Comparison of ENCODE assay signal across 31 cellular contexts in the genomic region with DNA sequence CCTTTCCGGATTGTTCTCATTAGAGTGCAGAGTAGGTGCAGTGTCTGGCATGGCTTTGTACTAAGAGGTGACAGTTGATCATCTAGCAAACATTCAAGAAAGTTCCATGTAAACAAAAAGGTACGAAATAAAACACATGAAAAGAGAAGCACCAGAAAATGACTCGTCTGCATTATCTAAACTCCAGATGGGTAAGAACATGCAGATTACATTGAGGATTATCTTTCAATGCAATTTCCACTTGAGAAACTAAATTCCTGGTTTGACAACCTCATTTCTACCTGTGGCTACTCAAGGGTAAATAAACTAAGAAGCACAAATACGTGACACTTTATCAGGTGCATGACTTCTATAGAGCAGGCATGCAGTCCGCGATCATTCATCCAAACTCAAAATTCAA. TPM values are rescaled to one million over a fixed set of nuclear protein-coding genes. Genes with fewer than 3 reads are reported as not detected.
"Had no signal": no experiment of that assay in that cellular context is flagged by ENCODE, and none has a peak within 500 bp of the region (broad histone marks: within the 10 kb centered on the region; RNA-seq: fewer than 3 reads in every experiment).

No MANE protein-coding gene starts in this region.

- H3K9ac ChIP-seq: neural progenitor cell, parathyroid adenoma had no signal

- H3K36me3 ChIP-seq: left ventricle myocardium inferior, neural progenitor cell, neutrophil, right atrium auricular region, tibial nerve, uterus had no signal

- FAIRE-seq: islet of Langerhans had no signal

- H3K4me1 ChIP-seq: left ventricle myocardium inferior, neural progenitor cell, parathyroid adenoma, psoas muscle, right atrium auricular region, uterus had no signal

- H3K4me2 ChIP-seq: neural progenitor cell, smooth muscle cell had no signal

- H3K27me3 ChIP-seq: neural progenitor cell, neutrophil, right atrium auricular region, right lobe of liver, tibial nerve, uterus had no signal

- H2AFZ ChIP-seq: neural progenitor cell, parathyroid adenoma had no signal

- ATAC-seq: natural killer cell; psoas muscle; stimulated activated memory B cell treated with anti-CD40 and anti-IgM and Interleukin-4, amounts not matched to agents 10 μg/mL and 1 μg/mL and 100 μg/mL, for 72 hours; stimulated activated naive CD8-positive, alpha-beta T cell treated with anti-CD3 and anti-CD28 coated beads, Interleukin-15, amount 100 ng/mL, for 72 hours had no signal

- DNase-seq: hypothalamus; immature natural killer cell; left ventricle myocardium inferior; mesendoderm; naive B cell; natural killer cell; nephron progenitor cell; occipital lobe; psoas muscle; stimulated activated CD4-positive, alpha-beta T cell treated with anti-CD3 and anti-CD28 coated beads, Interleukin-1b, Interleukin-23, amount 100 ng/mL, for 48 hours; stimulated activated CD4-positive, alpha-beta T cell treated with anti-CD3 and anti-CD28 coated beads, Interleukin-2, amount 100 ng/mL, for 48 hours; stimulated activated CD4-positive, alpha-beta T cell treated with anti-CD3 and anti-CD28 coated beads, Interleukin-4, amount 100 ng/mL, for 4 hours; stimulated activated CD8-positive, alpha-beta memory T cell treated with anti-CD3 and anti-CD28 coated beads, Interleukin-4, amount 100 ng/mL, for 48 hours; stimulated activated naive CD4-positive, alpha-beta T cell treated with Interleukin-2 at 50 U/mL for 16 hours; stimulated activated naive CD8-positive, alpha-beta T cell treated with anti-CD3 and anti-CD28 coated beads, Interleukin-15, amount 100 ng/mL, for 72 hours; substantia nigra; uterus had no signal

- H3K4me3 ChIP-seq: left ventricle myocardium inferior, lung, neural progenitor cell, psoas muscle, right atrium auricular region, right lobe of liver, smooth muscle cell, tibial nerve, uterus had no signal

- H3K79me2 ChIP-seq: parathyroid adenoma had no signal

- H3K27ac ChIP-seq: left ventricle myocardium inferior, neural progenitor cell, neutrophil, parathyroid adenoma, psoas muscle, right atrium auricular region, right lobe of liver, tibial nerve, uterus had no signal

- H3K9me3 ChIP-seq: left ventricle myocardium inferior, neutrophil, psoas muscle, right atrium auricular region, right lobe of liver, tibial nerve, uterus had no signal

RNA-seq across cellular contexts. Expression of a gene that starts 17.6 kb away (rescaled TPM):
- total RNA-seq: kidney epithelial cell, lung, mononuclear cell, natural killer cell, posterior vena cava, psoas muscle, right atrium auricular region, smooth muscle cell, ureter had no signal
- polyA plus RNA-seq: immature natural killer cell, lung, psoas muscle, smooth muscle cell had no signal
